Comparison of ENCODE assay signal across 21 cellular contexts in genomic region chr9:6671416-6671815, GRCh38. TPM values are rescaled to one million over a fixed set of nuclear protein-coding genes. Genes with fewer than 3 reads are reported as not detected.
A peak's percentile ranks its signal among the peaks of the same experiment; 100 is the strongest.
DNase-seq lines count a peak whose midpoint lies in the region; TF ChIP-seq lines count a peak whose summit lies in the region.
"Had no signal": no experiment of that assay in that cellular context is flagged by ENCODE, and none has a peak within 500 bp of the region (broad histone marks: within the 10 kb centered on the region; RNA-seq: fewer than 3 reads in every experiment).

No MANE protein-coding gene starts in this region.

- no peak overlapping the region for H3K4me3 ChIP-seq in mammary epithelial cell (replicated peaks in 1 of 3; ENCODE audit: insufficient read depth in 1 of 3, low read depth in 2 of 3, low read length in 3 of 3)
- H3K4me3 ChIP-seq in breast epithelium: no peak overlapping the region
- no peak overlapping the region for H3K4me3 ChIP-seq in liver (ENCODE audit: low read depth in 1 of 3, low read length in 3 of 3)
- H3K4me3 ChIP-seq in trophoblast cell (ENCODE audit: low read depth, low read length): no peak overlapping the region
- no peak overlapping the region for H3K4me3 ChIP-seq in transverse colon
- H3K4me3 ChIP-seq: BLaER1 treated with 17β-estradiol and CSF1 and Interleukin-3, amounts not matched to agents 10 nM and 100 nM had no signal

- H3K27ac Mint-ChIP-seq in T-helper 2 cell treated with Interferon-gamma antibody and Interleukin-4, amounts not matched to agents 5 μg/mL and 100 μg/mL, for 36 hours: no peak overlapping the region
- H3K27ac Mint-ChIP-seq: CD14-positive monocyte; CD4-positive, alpha-beta T cell had no signal

- no peak overlapping the region for H4K8ac ChIP-seq in trophoblast cell (ENCODE audit: low read depth, low read length)

- H3K14ac ChIP-seq in trophoblast cell (ENCODE audit: low read length): peak overlapping the region; percentile 37

- no peak overlapping the region for H3K4me2 ChIP-seq in mammary epithelial cell (ENCODE audit: insufficient read depth, low read depth, low read length)
- no peak overlapping the region for H3K4me2 ChIP-seq in trophoblast cell (ENCODE audit: low read length)
- H3K4me2 ChIP-seq: BLaER1 treated with 17β-estradiol and CSF1 and Interleukin-3, amounts not matched to agents 10 nM and 100 nM had no signal

- intact Hi-C loops in mammary epithelial cell (cut with micrococcal nuclease) (no loop called here), breast epithelium (cut with DNase I; ENCODE audit: low total_unique reads) (no loop called here), transverse colon (cut with DNase I; ENCODE audit: low total_unique reads) (no loop called here)

- H4K20me1 ChIP-seq in mammary epithelial cell (ENCODE audit: insufficient read depth, low read length): no peaks in the 10 kb centered on the region
- H4K20me1 ChIP-seq: BLaER1 treated with 17β-estradiol and CSF1 and Interleukin-3, amounts not matched to agents 10 nM and 100 nM had no signal

- H2BK12ac ChIP-seq in trophoblast cell (ENCODE audit: low read length): no peak overlapping the region

- H3K36me3 ChIP-seq in mammary epithelial cell (ENCODE audit: insufficient read depth, low read length) (no peaks in the 10 kb centered on the region), breast epithelium (no peaks in the 10 kb centered on the region), liver (ENCODE audit: control insufficient read depth in 4 of 4, insufficient read depth in 3 of 4, low read depth in 1 of 4, low read length in 3 of 4) (no peaks in the 10 kb centered on the region), trophoblast cell (ENCODE audit: control insufficient read depth in 1 of 2, insufficient read depth in 2 of 2, low read length in 2 of 2) (no peaks in the 10 kb centered on the region), transverse colon (no peaks in the 10 kb centered on the region)
- H3K36me3 ChIP-seq: BE2C; BLaER1 treated with 17β-estradiol and CSF1 and Interleukin-3, amounts not matched to agents 10 nM and 100 nM had no signal

- H4K12ac ChIP-seq in trophoblast cell (ENCODE audit: low read depth, low read length): no peak overlapping the region

- in situ Hi-C loops in mammary epithelial cell (cut with MboI; ENCODE audit: low sequenced_read_pairs in 2 of 2) (no loop called here), transverse colon (cut with MboI; ENCODE audit: low pct_ligation_motif_present in 1 of 4, low pct_unique_long_range_greater_than_20kb in 1 of 4, low sequenced_read_pairs in 3 of 4) (loop anchor here in 2 of 4 donors (10.0 kb wide), 1 partner anchor 87 kb away; no protein-coding TSS in a partner anchor)

- no peaks in the 10 kb centered on the region for H3K36me3 Mint-ChIP-seq in T-helper 2 cell treated with Interferon-gamma antibody and Interleukin-4, amounts not matched to agents 5 μg/mL and 100 μg/mL, for 36 hours (ENCODE audit: low read depth)
- H3K36me3 Mint-ChIP-seq: CD14-positive monocyte; CD8-positive, alpha-beta memory T cell had no signal

- no TSS peak for BruUV-seq in mammary epithelial cell (replicated peaks; lab: Mats Ljungman, UMichigan)

- no peaks in the 10 kb centered on the region for H3K9me3 Mint-ChIP-seq in T-helper 2 cell treated with Interferon-gamma antibody and Interleukin-4, amounts not matched to agents 5 μg/mL and 100 μg/mL, for 36 hours
- H3K9me3 Mint-ChIP-seq: CD14-positive monocyte; CD4-positive, alpha-beta T cell; CD8-positive, alpha-beta memory T cell had no signal

- no peak overlapping the region for H3K23ac ChIP-seq in trophoblast cell (ENCODE audit: low read length)

- no peak overlapping the region for H3K4me3 Mint-ChIP-seq in T-helper 2 cell treated with Interferon-gamma antibody and Interleukin-4, amounts not matched to agents 5 μg/mL and 100 μg/mL, for 36 hours
- H3K4me3 Mint-ChIP-seq: CD14-positive monocyte; CD4-positive, alpha-beta T cell; CD8-positive, alpha-beta memory T cell had no signal

- H3K27me3 ChIP-seq in mammary epithelial cell (ENCODE audit: insufficient read depth, low read length): no peaks in the 10 kb centered on the region
- H3K27me3 ChIP-seq in breast epithelium: no peaks in the 10 kb centered on the region
- no peaks in the 10 kb centered on the region for H3K27me3 ChIP-seq in liver (ENCODE audit: control insufficient read depth in 4 of 4, insufficient read depth in 4 of 4, low read length in 3 of 4)
- H3K27me3 ChIP-seq in trophoblast cell (ENCODE audit: insufficient read depth, low read length): no peaks in the 10 kb centered on the region
- H3K27me3 ChIP-seq in transverse colon: no peaks in the 10 kb centered on the region
- H3K27me3 ChIP-seq: BLaER1 treated with 17β-estradiol and CSF1 and Interleukin-3, amounts not matched to agents 10 nM and 100 nM had no signal

- no peak for TF ChIP-seq CTCF in mammary epithelial cell (conservative IDR thresholded peaks at IDR 0.05 in 1 of 2, IDR thresholded peaks at IDR 0.05 in 1 of 2; ENCODE audit: extremely low read depth in 1 of 2, insufficient read depth in 1 of 2, low read depth in 1 of 2, low read length in 2 of 2)
- TF ChIP-seq CTCF in breast epithelium (IDR thresholded peaks at IDR 0.05): no peak
- no peak for TF ChIP-seq CTCF in liver (IDR thresholded peaks at IDR 0.05; ENCODE audit: low read depth, low read length, missing input control)
- no peak for TF ChIP-seq CTCF in transverse colon (IDR thresholded peaks at IDR 0.05)

- TF ChIP-seq POLR2A in breast epithelium (IDR thresholded peaks at IDR 0.05) (no peak), transverse colon (IDR thresholded peaks at IDR 0.05) (no peak)

- CTCF ChIA-PET in mammary epithelial cell (lab: Charles Lee; ENCODE audit: low non-redundant PET): no interaction called here

- no peaks in the 10 kb centered on the region for H3K4me1 Mint-ChIP-seq in T-helper 2 cell treated with Interferon-gamma antibody and Interleukin-4, amounts not matched to agents 5 μg/mL and 100 μg/mL, for 36 hours (ENCODE audit: low read depth)
- H3K4me1 Mint-ChIP-seq: CD14-positive monocyte had no signal

- H3K27me3 Mint-ChIP-seq in T-helper 2 cell treated with Interferon-gamma antibody and Interleukin-4, amounts not matched to agents 5 μg/mL and 100 μg/mL, for 36 hours (ENCODE audit: low read depth): no peaks in the 10 kb centered on the region
- H3K27me3 Mint-ChIP-seq: CD4-positive, alpha-beta T cell had no signal

- H3K79me2 ChIP-seq in mammary epithelial cell (ENCODE audit: insufficient read depth, low read length) (no peaks in the 10 kb centered on the region), trophoblast cell (ENCODE audit: control insufficient read depth, insufficient read depth, low read length, poor library complexity) (no peaks in the 10 kb centered on the region)

- no peak overlapping the region for H3K18ac ChIP-seq in trophoblast cell (ENCODE audit: low read length)

- no peak overlapping the region for H2BK5ac ChIP-seq in trophoblast cell (ENCODE audit: low read depth, low read length, poor library complexity)

- H2AK5ac ChIP-seq in trophoblast cell (ENCODE audit: low read length): no peak overlapping the region

- dilution Hi-C loops in mammary epithelial cell (cut with HindIII; ENCODE audit: low sequenced_read_pairs): no loop called here

- H3K4me1 ChIP-seq in mammary epithelial cell (ENCODE audit: insufficient read depth, low read length) (no peaks in the 10 kb centered on the region), breast epithelium (no peaks in the 10 kb centered on the region), liver (ENCODE audit: control insufficient read depth in 4 of 4, insufficient read depth in 4 of 4, low read length in 3 of 4) (peaks cover 13 to 55% (median 32%) of the 10 kb centered on the region in 4 donors), trophoblast cell (ENCODE audit: control insufficient read depth in 1 of 2, insufficient read depth in 2 of 2, low read length in 2 of 2) (no peaks in the 10 kb centered on the region), transverse colon (peaks cover 0 to 6% (median 0%) of the 10 kb centered on the region in 4 donors)
- H3K4me1 ChIP-seq: BE2C had no signal

- DNase-seq in mammary epithelial cell: peak; percentile 8
- DNase-seq in breast epithelium (ENCODE audit: low spot score in 2 of 2): no peak
- DNase-seq in foreskin melanocyte: peak; percentile 72
- no peak for DNase-seq in trophoblast cell
- no peak for DNase-seq in transverse colon
- no peak for DNase-seq in NCI-H2171 treated with DMSO at 0.1 percent for 48 hours (lab: John Stamatoyannopoulos, UW)
- DNase-seq in T-helper 2 cell treated with Interferon-gamma antibody and Interleukin-4, amounts not matched to agents 5 μg/mL and 100 μg/mL, for 36 hours (ENCODE audit: low spot score): no peak
- DNase-seq: BE2C; Calu3; CD4-positive, alpha-beta T cell; CD8-positive, alpha-beta memory T cell; COR-L47; DMS53; DMS79 treated with DMSO at 0.1 percent for 48 hours; GF-D8; GOT3; HCEC 1CT had no signal

- H3K27ac ChIP-seq in mammary epithelial cell (ENCODE audit: insufficient read depth, low read depth, low read length): no peak overlapping the region
- H3K27ac ChIP-seq in breast epithelium: no peak overlapping the region
- peak overlapping the region; percentile 70 to 73 for H3K27ac ChIP-seq in liver (ENCODE audit: low read depth in 1 of 2, low read length in 2 of 2)
- H3K27ac ChIP-seq in trophoblast cell (ENCODE audit: low read depth, low read length): no peak overlapping the region
- H3K27ac ChIP-seq in transverse colon: no peak overlapping the region
- H3K27ac ChIP-seq: 22Rv1; BLaER1 treated with 17β-estradiol and CSF1 and Interleukin-3, amounts not matched to agents 10 nM and 100 nM had no signal

- no peak for TF ChIP-seq EP300 in transverse colon (IDR thresholded peaks at IDR 0.05; ENCODE audit: low read depth)

- no peak for TF ChIP-seq RAD21 in liver (IDR thresholded peaks at IDR 0.05)

- no peak overlapping the region for H3K4ac ChIP-seq in trophoblast cell (ENCODE audit: low read depth, low read length)

- H2BK120ac ChIP-seq in trophoblast cell (ENCODE audit: insufficient read depth, low read length, poor library complexity): no peak overlapping the region

- H2AFZ ChIP-seq in mammary epithelial cell (ENCODE audit: low read depth, low read length) (no peak overlapping the region), trophoblast cell (ENCODE audit: insufficient read depth, low read length, poor library complexity) (no peak overlapping the region)

- H3K9me3 ChIP-seq in mammary epithelial cell (replicated peaks; ENCODE audit: insufficient read depth, low read length) (no peaks in the 10 kb centered on the region), breast epithelium (no peaks in the 10 kb centered on the region), liver (ENCODE audit: control insufficient read depth in 4 of 4, low read length in 3 of 4) (no peaks in the 10 kb centered on the region), trophoblast cell (ENCODE audit: insufficient read depth, low read depth, low read length) (no peaks in the 10 kb centered on the region), transverse colon (no peaks in the 10 kb centered on the region)
- H3K9me3 ChIP-seq: BE2C; BLaER1 treated with 17β-estradiol and CSF1 and Interleukin-3, amounts not matched to agents 10 nM and 100 nM had no signal

- no peak overlapping the region for H4K91ac ChIP-seq in trophoblast cell (ENCODE audit: low read depth, low read length)

- H3K79me1 ChIP-seq in trophoblast cell (ENCODE audit: low read length): no peaks in the 10 kb centered on the region

- no peak overlapping the region for H3K9ac ChIP-seq in mammary epithelial cell (ENCODE audit: insufficient read depth, low read length)
- H3K9ac ChIP-seq in liver (ENCODE audit: low read depth in 1 of 2, low read length in 2 of 2): no peak overlapping the region
- H3K9ac ChIP-seq in trophoblast cell (ENCODE audit: low read length): no peak overlapping the region
- H3K9ac ChIP-seq: BLaER1 treated with 17β-estradiol and CSF1 and Interleukin-3, amounts not matched to agents 10 nM and 100 nM had no signal

- WGBS in mammary epithelial cell (ENCODE audit: low coverage, missing lambda C conversion rate): 26% methylated on average over 4 of the region's 4 CpGs
- WGBS in liver: 49% methylated on average over 4 of the region's 4 CpGs
- WGBS in trophoblast cell (ENCODE audit: extremely low coverage, insufficient coverage, insufficient read length): no CpG with 5 or more reads among the region's 4 CpGs
- 50 to 73% methylated on average over 1 to 4 of the region's 4 CpGs for WGBS in transverse colon (ENCODE audit: low coverage in 1 of 2), 2 donors

RNA-seq across cellular contexts. Expression of gene GLDC, which starts 25.9 kb away (rescaled TPM):
- total RNA-seq in mammary epithelial cell: 1 to 10 TPM in 1 of 2 donors, under 1 TPM in 1; 0.33 to 1.9 TPM
- polyA plus RNA-seq in mammary epithelial cell: 3.5 TPM
- 17.5 TPM for polyA minus RNA-seq in mammary epithelial cell
- 1 to 10 TPM in 1 of 3 donors, under 1 TPM in 2; 0.16 to 2.6 (median 0.66) TPM for total RNA-seq in breast epithelium
- 100 to 1,000 TPM in 1 of 2 donors, 10 to 100 TPM in 1; 55.9 to 102 TPM for total RNA-seq in liver
- polyA plus RNA-seq in liver: 10 to 100 TPM; 26.7 to 62.8 TPM
- polyA plus RNA-seq in trophoblast cell (2013): 27.7 and 29.6 TPM in 2 replicates
- total RNA-seq in transverse colon: 10 to 100 TPM in 1 of 4 donors, 1 to 10 TPM in 1, under 1 TPM in 1, not detected in 1; 0.41 to 70.7 (median 2.4) TPM
- total RNA-seq: CD4-positive, alpha-beta T cell had no signal
- polyA plus RNA-seq: CD14-positive monocyte had no signal

Comparison
In these comparisons a context has a peak if more than half of its experiments do, and no peak if none do; other contexts are left out.
1. DNase-seq: peak in mammary epithelial cell (single experiment) and foreskin melanocyte (single experiment); none in breast epithelium (0 of 2), trophoblast cell (0 of 2), transverse colon (single experiment), NCI-H2171 treated with DMSO at 0.1 percent for 48 hours (single experiment) and T-helper 2 cell treated with Interferon-gamma antibody and Interleukin-4, amounts not matched to agents 5 μg/mL and 100 μg/mL, for 36 hours (single experiment).
2. H3K27ac ChIP-seq: peak in liver (2 of 2); none in mammary epithelial cell (single experiment), breast epithelium (0 of 2), trophoblast cell (single experiment) and transverse colon (0 of 4).